Comparison of ENCODE assay signal across 34 cellular contexts in genomic region chr20:20517296-20517695, GRCh38.
"Had no signal": no experiment of that assay in that cellular context is flagged by ENCODE, and none has a peak within 500 bp of the region (broad histone marks: within the 10 kb centered on the region; RNA-seq: fewer than 3 reads in every experiment).

No MANE protein-coding gene starts in this region.

- DNase-seq: activated CD4-positive, alpha-beta memory T cell treated with anti-CD3 and anti-CD28 coated beads, Interleukin-2, amount 10 ng/mL, durations not matched to agents 7 days and 5 days; activated CD4-positive, alpha-beta T cell treated with anti-CD3 and anti-CD28 coated beads for 1 hour; activated CD4-positive, alpha-beta T cell treated with anti-CD3 and anti-CD28 coated beads for 36 hours; activated CD4-positive, alpha-beta T cell treated with anti-CD3 and anti-CD28 coated beads for 48 hours; activated CD4-positive, alpha-beta T cell treated with anti-CD3 and anti-CD28 coated beads, Interleukin-2, amount 10 ng/mL, durations not matched to agents 7 days and 5 days; activated CD4-positive, alpha-beta T cell treated with anti-CD3 and anti-CD28 coated beads, Interleukin-2, amount 50 U/mL, for 48 hours; activated CD4-positive, CD25-positive, alpha-beta regulatory T cell; activated CD8-positive, alpha-beta memory T cell treated with anti-CD3 and anti-CD28 coated beads for 24 hours; activated CD8-positive, alpha-beta memory T cell treated with anti-CD3 and anti-CD28 coated beads, Interleukin-2, amount 10 ng/mL, durations not matched to agents 7 days and 5 days; activated CD8-positive, alpha-beta memory T cell treated with anti-CD3 and anti-CD28 coated beads, Interleukin-2, amount 50 U/mL, for 48 hours; activated CD8-positive, alpha-beta T cell treated with anti-CD3 and anti-CD28 coated beads, Interleukin-2, amount 10 ng/mL, durations not matched to agents 7 days and 5 days; activated effector memory CD4-positive, alpha-beta T cell treated with Interleukin-2 at 50 U/mL for 16 hours; activated gamma-delta T cell; activated naive CD4-positive, alpha-beta T cell treated with anti-CD3 and anti-CD28 coated beads, Interleukin-2, amount 10 ng/mL, durations not matched to agents 7 days and 5 days; activated naive CD4-positive, alpha-beta T cell treated with Interleukin-2 at 50 U/mL for 16 hours; activated naive CD8-positive, alpha-beta T cell treated with anti-CD3 and anti-CD28 coated beads, Interleukin-2, amount 10 ng/mL, durations not matched to agents 7 days and 5 days; activated naive CD8-positive, alpha-beta T cell treated with anti-CD3 and anti-CD28 coated beads, Interleukin-2, amount 50 U/mL, for 24 hours; activated T-cell treated with anti-CD3 and anti-CD28 coated beads, Interleukin-2, amount 50 U/mL, for 24 hours; activated T-cell treated with anti-CD3 and anti-CD28 coated beads, Interleukin-2, amount 50 U/mL, for 48 hours; amygdala; anterior cingulate cortex; central memory CD4-positive, alpha-beta T cell; T-helper 2 cell; T-helper 9 cell; WERI-Rb-1 had no signal

- H3K27ac ChIP-seq: ascending aorta, cardiac muscle cell, WERI-Rb-1 had no signal

- H3K4me3 Mint-ChIP-seq: activated CD4-positive, alpha-beta memory T cell treated with anti-CD3 and anti-CD28 coated beads, Interleukin-2, amount 10 ng/mL, durations not matched to agents 7 days and 5 days; activated CD4-positive, alpha-beta T cell treated with anti-CD3 and anti-CD28 coated beads for 36 hours; activated CD4-positive, alpha-beta T cell treated with anti-CD3 and anti-CD28 coated beads, Interleukin-2, amount 10 ng/mL, durations not matched to agents 7 days and 5 days; activated CD8-positive, alpha-beta memory T cell treated with anti-CD3 and anti-CD28 coated beads, Interleukin-2, amount 10 ng/mL, durations not matched to agents 7 days and 5 days; activated CD8-positive, alpha-beta T cell treated with anti-CD3 and anti-CD28 coated beads, Interleukin-2, amount 10 ng/mL, durations not matched to agents 7 days and 5 days; activated naive CD4-positive, alpha-beta T cell treated with anti-CD3 and anti-CD28 coated beads, Interleukin-2, amount 10 ng/mL, durations not matched to agents 7 days and 5 days; activated naive CD4-positive, alpha-beta T cell treated with anti-CD3 and anti-CD28 coated beads, Interleukin-2, amount 50 U/mL, for 24 hours; activated naive CD8-positive, alpha-beta T cell; activated naive CD8-positive, alpha-beta T cell treated with anti-CD3 and anti-CD28 coated beads, Interleukin-2, amount 10 ng/mL, durations not matched to agents 7 days and 5 days; activated naive CD8-positive, alpha-beta T cell treated with anti-CD3 and anti-CD28 coated beads, Interleukin-2, amount 50 U/mL, for 24 hours; activated T-cell treated with anti-CD3 and anti-CD28 coated beads, Interleukin-2, amount 50 U/mL, for 24 hours; brain; T-helper 2 cell treated with Interferon-gamma antibody and Interleukin-4, amounts not matched to agents 5 μg/mL and 100 μg/mL, for 36 hours; WTC11 had no signal

- H3K4me1 Mint-ChIP-seq: activated CD4-positive, alpha-beta T cell treated with anti-CD3 and anti-CD28 coated beads, Interleukin-2, amount 10 ng/mL, durations not matched to agents 7 days and 5 days; activated CD8-positive, alpha-beta memory T cell treated with anti-CD3 and anti-CD28 coated beads, Interleukin-2, amount 10 ng/mL, durations not matched to agents 7 days and 5 days; activated naive CD4-positive, alpha-beta T cell treated with anti-CD3 and anti-CD28 coated beads, Interleukin-2, amount 10 ng/mL, durations not matched to agents 7 days and 5 days; activated naive CD4-positive, alpha-beta T cell treated with anti-CD3 and anti-CD28 coated beads, Interleukin-2, amount 50 U/mL, for 24 hours; brain; WTC11 had no signal

- H3K9me3 Mint-ChIP-seq: activated naive CD8-positive, alpha-beta T cell treated with anti-CD3 and anti-CD28 coated beads, Interleukin-2, amount 10 ng/mL, durations not matched to agents 7 days and 5 days; activated naive CD8-positive, alpha-beta T cell treated with anti-CD3 and anti-CD28 coated beads, Interleukin-2, amount 50 U/mL, for 24 hours; T-helper 2 cell treated with Interferon-gamma antibody and Interleukin-4, amounts not matched to agents 5 μg/mL and 100 μg/mL, for 36 hours had no signal

- H3K27me3 Mint-ChIP-seq: activated CD4-positive, alpha-beta memory T cell treated with anti-CD3 and anti-CD28 coated beads, Interleukin-2, amount 10 ng/mL, durations not matched to agents 7 days and 5 days; activated CD4-positive, alpha-beta T cell treated with anti-CD3 and anti-CD28 coated beads for 36 hours; activated CD4-positive, alpha-beta T cell treated with anti-CD3 and anti-CD28 coated beads, Interleukin-2, amount 10 ng/mL, durations not matched to agents 7 days and 5 days; activated CD8-positive, alpha-beta memory T cell treated with anti-CD3 and anti-CD28 coated beads, Interleukin-2, amount 10 ng/mL, durations not matched to agents 7 days and 5 days; activated naive CD4-positive, alpha-beta T cell treated with anti-CD3 and anti-CD28 coated beads, Interleukin-2, amount 10 ng/mL, durations not matched to agents 7 days and 5 days; activated naive CD4-positive, alpha-beta T cell treated with anti-CD3 and anti-CD28 coated beads, Interleukin-2, amount 50 U/mL, for 24 hours; activated naive CD8-positive, alpha-beta T cell; activated naive CD8-positive, alpha-beta T cell treated with anti-CD3 and anti-CD28 coated beads, Interleukin-2, amount 10 ng/mL, durations not matched to agents 7 days and 5 days; activated naive CD8-positive, alpha-beta T cell treated with anti-CD3 and anti-CD28 coated beads, Interleukin-2, amount 50 U/mL, for 24 hours; activated T-cell treated with anti-CD3 and anti-CD28 coated beads, Interleukin-2, amount 50 U/mL, for 24 hours; brain had no signal

- H3K4me3 ChIP-seq: ascending aorta, cardiac muscle cell had no signal

- H3K27ac Mint-ChIP-seq: activated CD4-positive, alpha-beta memory T cell treated with anti-CD3 and anti-CD28 coated beads, Interleukin-2, amount 10 ng/mL, durations not matched to agents 7 days and 5 days; activated CD4-positive, alpha-beta T cell treated with anti-CD3 and anti-CD28 coated beads for 36 hours; activated CD4-positive, alpha-beta T cell treated with anti-CD3 and anti-CD28 coated beads, Interleukin-2, amount 10 ng/mL, durations not matched to agents 7 days and 5 days; activated CD8-positive, alpha-beta memory T cell treated with anti-CD3 and anti-CD28 coated beads, Interleukin-2, amount 10 ng/mL, durations not matched to agents 7 days and 5 days; activated CD8-positive, alpha-beta T cell treated with anti-CD3 and anti-CD28 coated beads, Interleukin-2, amount 10 ng/mL, durations not matched to agents 7 days and 5 days; activated naive CD4-positive, alpha-beta T cell treated with anti-CD3 and anti-CD28 coated beads, Interleukin-2, amount 10 ng/mL, durations not matched to agents 7 days and 5 days; activated naive CD4-positive, alpha-beta T cell treated with anti-CD3 and anti-CD28 coated beads, Interleukin-2, amount 50 U/mL, for 24 hours; activated naive CD8-positive, alpha-beta T cell; activated naive CD8-positive, alpha-beta T cell treated with anti-CD3 and anti-CD28 coated beads, Interleukin-2, amount 50 U/mL, for 24 hours; activated T-cell treated with anti-CD3 and anti-CD28 coated beads, Interleukin-2, amount 50 U/mL, for 24 hours; activated T-helper 2 cell treated with anti-CD3 and anti-CD28 coated beads, Interferon-gamma antibody, Interleukin-2, Interleukin-4, amounts not matched to agents 10 μg/mL and 5 μg/mL and 100 μg/mL, durations not matched to agents 14 hours and 24 hours and 36 hours; brain; T-helper 2 cell treated with Interferon-gamma antibody and Interleukin-4, amounts not matched to agents 5 μg/mL and 100 μg/mL, for 36 hours; WTC11 had no signal

- ATAC-seq: activated CD4-positive, alpha-beta T cell treated with anti-CD3 and anti-CD28 coated beads for 36 hours; activated CD4-positive, CD25-positive, alpha-beta regulatory T cell treated with anti-CD3 and anti-CD28 coated beads, Interleukin-2, amount 50 U/mL, for 24 hours; activated CD8-positive, alpha-beta memory T cell treated with anti-CD3 and anti-CD28 coated beads, Interleukin-2, amount 10 ng/mL, durations not matched to agents 7 days and 5 days; activated CD8-positive, alpha-beta T cell treated with anti-CD3 and anti-CD28 coated beads, Interleukin-2, amount 10 ng/mL, durations not matched to agents 7 days and 5 days; activated naive CD8-positive, alpha-beta T cell treated with anti-CD3 and anti-CD28 coated beads, Interleukin-2, amount 50 U/mL, for 24 hours; WTC11 had no signal
